In the genomic region with DNA sequence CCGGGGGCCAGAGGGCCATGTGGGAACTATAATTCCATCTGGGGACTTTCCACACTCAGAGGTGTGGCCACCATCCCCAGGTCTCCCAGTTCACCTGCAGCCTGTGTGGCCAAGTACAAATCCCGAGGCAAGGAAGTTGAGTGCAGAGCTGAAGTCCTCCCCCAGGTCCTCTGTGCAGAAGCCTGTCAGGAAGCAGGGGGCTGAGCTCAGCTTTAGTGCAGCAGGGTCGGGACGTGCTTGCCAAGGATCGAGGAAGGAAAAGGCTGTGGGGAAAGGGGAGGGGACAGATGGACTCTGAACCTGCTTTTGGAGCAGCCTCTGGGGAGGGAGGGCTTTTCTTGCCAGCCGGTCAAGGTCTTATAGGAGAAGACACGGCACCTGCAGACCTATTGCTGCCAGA, we compare ENCODE assay signal across 21 cellular contexts.
"Had no signal": no experiment of that assay in that cellular context is flagged by ENCODE, and none has a peak within 500 bp of the region (broad histone marks: within the 10 kb centered on the region; RNA-seq: fewer than 3 reads in every experiment).

No MANE protein-coding gene starts in this region.

- ATAC-seq: activated T-cell treated with anti-CD3 and anti-CD28 coated beads, Interleukin-2, amount 50 U/mL, for 4 hours; psoas muscle; stimulated activated naive CD8-positive, alpha-beta T cell treated with anti-CD3 and anti-CD28 coated beads, Interleukin-15, Interleukin-2, amounts not matched to agents 100 U/mL and 50 U/mL, for 24 hours had no signal

- DNase-seq: activated CD4-positive, alpha-beta T cell treated with anti-CD3 and anti-CD28 coated beads, Interleukin-2, amount 50 U/mL, for 4 hours; activated CD8-positive, alpha-beta memory T cell treated with anti-CD3 and anti-CD28 coated beads, Interleukin-2, amount 50 U/mL, for 48 hours; activated naive CD4-positive, alpha-beta T cell treated with anti-CD3 and anti-CD28 coated beads for 36 hours; activated naive CD8-positive, alpha-beta T cell treated with anti-CD3 and anti-CD28 coated beads, Interleukin-2, amount 10 ng/mL, durations not matched to agents 7 days and 5 days; activated T-cell treated with anti-CD3 and anti-CD28 coated beads, Interleukin-2, amount 50 U/mL, for 4 hours; amniotic stem cell; cerebellar nuclear complex; effector CD4-positive, alpha-beta T cell; foreskin melanocyte; hypothalamus; psoas muscle; stimulated activated CD4-positive, alpha-beta T cell treated with anti-CD3 and anti-CD28 coated beads, Interleukin-12 subunit alpha, Interleukin-12 subunit beta, amount 100 ng/mL, for 4 hours; stimulated activated CD4-positive, alpha-beta T cell treated with anti-CD3 and anti-CD28 coated beads, Interleukin-4, amount 100 ng/mL, for 4 hours; stimulated activated naive CD8-positive, alpha-beta T cell treated with anti-CD3 and anti-CD28 coated beads, Interleukin-15, Interleukin-2, amounts not matched to agents 100 U/mL and 50 U/mL, for 24 hours; substantia nigra; T-helper 1 cell; tibial artery; WERI-Rb-1 had no signal

- H3K4me1 Mint-ChIP-seq: activated naive CD8-positive, alpha-beta T cell treated with anti-CD3 and anti-CD28 coated beads, Interleukin-2, amount 10 ng/mL, durations not matched to agents 7 days and 5 days; memory B cell had no signal

- H3K27ac ChIP-seq: psoas muscle, right atrium auricular region, tibial artery, WERI-Rb-1 had no signal

- H3K9me3 ChIP-seq: psoas muscle, right atrium auricular region, tibial artery had no signal

- H3K36me3 ChIP-seq: right atrium auricular region, tibial artery, WERI-Rb-1 had no signal

- H3K4me3 Mint-ChIP-seq: activated naive CD4-positive, alpha-beta T cell treated with anti-CD3 and anti-CD28 coated beads for 36 hours; activated naive CD8-positive, alpha-beta T cell treated with anti-CD3 and anti-CD28 coated beads, Interleukin-2, amount 10 ng/mL, durations not matched to agents 7 days and 5 days; activated T-cell treated with anti-CD3 and anti-CD28 coated beads, Interleukin-2, amount 50 U/mL, for 4 hours; memory B cell; neural crest cell had no signal

- H3K27me3 ChIP-seq: right atrium auricular region had no signal

- H3K4me1 ChIP-seq: psoas muscle, right atrium auricular region, tibial artery had no signal

- H3K4me3 ChIP-seq: psoas muscle, right atrium auricular region, tibial artery had no signal

- H3K27ac Mint-ChIP-seq: activated naive CD4-positive, alpha-beta T cell treated with anti-CD3 and anti-CD28 coated beads for 36 hours; activated naive CD8-positive, alpha-beta T cell treated with anti-CD3 and anti-CD28 coated beads, Interleukin-2, amount 10 ng/mL, durations not matched to agents 7 days and 5 days; memory B cell had no signal

- H3K36me3 Mint-ChIP-seq: activated naive CD8-positive, alpha-beta T cell treated with anti-CD3 and anti-CD28 coated beads, Interleukin-2, amount 10 ng/mL, durations not matched to agents 7 days and 5 days; memory B cell had no signal

- H3K9me3 Mint-ChIP-seq: activated naive CD4-positive, alpha-beta T cell treated with anti-CD3 and anti-CD28 coated beads for 36 hours; activated naive CD8-positive, alpha-beta T cell treated with anti-CD3 and anti-CD28 coated beads, Interleukin-2, amount 10 ng/mL, durations not matched to agents 7 days and 5 days; activated T-cell treated with anti-CD3 and anti-CD28 coated beads, Interleukin-2, amount 50 U/mL, for 4 hours; memory B cell; neural crest cell had no signal
